In the genomic region with DNA sequence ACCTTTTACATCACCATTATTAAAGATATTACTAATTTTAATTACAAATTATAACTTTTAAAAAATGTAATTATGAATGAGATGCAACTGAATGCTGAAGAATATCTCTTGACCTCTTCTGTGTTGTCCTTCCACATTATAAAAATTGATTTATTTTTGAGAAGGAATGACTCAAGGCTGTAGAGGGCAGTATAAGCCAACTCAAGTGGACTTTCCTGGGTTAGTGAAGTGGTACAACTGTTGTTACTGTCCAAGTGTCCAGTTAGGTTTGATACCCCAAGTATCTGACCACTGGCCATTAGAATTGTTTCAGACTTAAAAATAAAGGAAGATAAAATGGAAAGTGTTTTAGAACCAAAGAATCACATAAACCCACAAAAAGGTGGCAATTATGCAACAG, we compare ENCODE assay signal across 9 cellular contexts. TPM values are rescaled to one million over a fixed set of nuclear protein-coding genes. Genes with fewer than 3 reads are reported as not detected.
DNase-seq lines count a peak whose midpoint lies in the region; ATAC-seq and TF ChIP-seq lines count a peak whose summit lies in the region.
"Had no signal": no experiment of that assay in that cellular context is flagged by ENCODE, and none has a peak within 500 bp of the region (broad histone marks: within the 10 kb centered on the region; RNA-seq: fewer than 3 reads in every experiment).

No MANE protein-coding gene starts in this region.

- no peak overlapping the region for H3K27ac Mint-ChIP-seq in activated naive CD8-positive, alpha-beta T cell treated with anti-CD3 and anti-CD28 coated beads for 36 hours
- H3K27ac Mint-ChIP-seq: activated B cell treated with CpG ODN at 0.5 μM for 24 hours had no signal

- no peaks in the 10 kb centered on the region for H3F3A ChIP-seq in GM23248 (ENCODE audit: insufficient read depth)

- in situ Hi-C loops in GM23248 (cut with MboI): no loop called here

- TF ChIP-seq CTCF in lower lobe of right lung (IDR thresholded peaks at IDR 0.05): peak; percentile 57

- peak; percentile 67 to 77 for ATAC-seq in lower lobe of right lung
- no peak for ATAC-seq in stimulated activated naive CD8-positive, alpha-beta T cell treated with anti-CD3 and anti-CD28 coated beads, Interleukin-15, Interleukin-2, amounts not matched to agents 100 U/mL and 50 U/mL, for 24 hours

- DNase-seq in EL (peak; percentile 44), GM23248 (peak; percentile 66), NCI-H1105 (lab: John Stamatoyannopoulos, UW) (peak; percentile 18), cerebellar cortex (ENCODE audit: low spot score) (peak; percentile 33), lower lobe of right lung (no peak), epidermal melanocyte (ENCODE audit: insufficient read length, low spot score) (no peak)
- DNase-seq in stimulated activated naive CD8-positive, alpha-beta T cell treated with anti-CD3 and anti-CD28 coated beads, Interleukin-15, Interleukin-2, amounts not matched to agents 100 U/mL and 50 U/mL, for 24 hours: no peak
- no peak for DNase-seq in activated naive CD8-positive, alpha-beta T cell treated with anti-CD3 and anti-CD28 coated beads for 36 hours
- DNase-seq: activated B cell treated with CpG ODN at 0.5 μM for 24 hours had no signal

- intact Hi-C loops in lower lobe of right lung (cut with DNase I): no loop called here

- H3K27ac ChIP-seq in GM23248 (no peak overlapping the region), lower lobe of right lung (no peak overlapping the region)

- H3K27me3 ChIP-seq in GM23248 (replicated peaks; ENCODE audit: insufficient read depth): no peaks in the 10 kb centered on the region
- H3K27me3 ChIP-seq in lower lobe of right lung (ENCODE audit: low read depth): no peaks in the 10 kb centered on the region

- H2AFZ ChIP-seq in GM23248: no peak overlapping the region

- no peaks in the 10 kb centered on the region for H3K36me3 ChIP-seq in GM23248 (ENCODE audit: low read depth)
- no peaks in the 10 kb centered on the region for H3K36me3 ChIP-seq in lower lobe of right lung

- no peaks in the 10 kb centered on the region for H3K9me2 ChIP-seq in GM23248 (ENCODE audit: insufficient read depth)

- H3K4me3 Mint-ChIP-seq in activated naive CD8-positive, alpha-beta T cell treated with anti-CD3 and anti-CD28 coated beads for 36 hours: no peak overlapping the region
- H3K4me3 Mint-ChIP-seq: activated B cell treated with CpG ODN at 0.5 μM for 24 hours had no signal

- H3K4me1 ChIP-seq in GM23248 (ENCODE audit: insufficient read depth) (no peaks in the 10 kb centered on the region), lower lobe of right lung (no peaks in the 10 kb centered on the region)

- peaks cover 27% of the 10 kb centered on the region for H3K4me1 Mint-ChIP-seq in activated naive CD8-positive, alpha-beta T cell treated with anti-CD3 and anti-CD28 coated beads for 36 hours

- H3K4me2 ChIP-seq in GM23248 (ENCODE audit: unreplicated experiment): no peak overlapping the region

- no peaks in the 10 kb centered on the region for H3K9me3 Mint-ChIP-seq in activated naive CD8-positive, alpha-beta T cell treated with anti-CD3 and anti-CD28 coated beads for 36 hours
- H3K9me3 Mint-ChIP-seq: activated B cell treated with CpG ODN at 0.5 μM for 24 hours had no signal

- no peaks in the 10 kb centered on the region for H3K27me3 Mint-ChIP-seq in activated naive CD8-positive, alpha-beta T cell treated with anti-CD3 and anti-CD28 coated beads for 36 hours
- H3K27me3 Mint-ChIP-seq: activated B cell treated with CpG ODN at 0.5 μM for 24 hours had no signal

- H3K9me3 ChIP-seq in GM23248 (ENCODE audit: low read depth) (no peaks in the 10 kb centered on the region), lower lobe of right lung (no peaks in the 10 kb centered on the region)

- no peak overlapping the region for H3K9ac ChIP-seq in GM23248

- H3K79me2 ChIP-seq in GM23248 (ENCODE audit: insufficient read depth): no peaks in the 10 kb centered on the region; the same call in 1 of the 2 replicates

- 0 out of 2 replicates have a peak, but pooled peaks cover 3% of the 10 kb centered on the region for H4K20me1 ChIP-seq in GM23248 (ENCODE audit: insufficient read depth)

- H3K4me3 ChIP-seq in GM23248 (no peak overlapping the region), lower lobe of right lung (no peak overlapping the region)

- H3K36me3 Mint-ChIP-seq in activated naive CD8-positive, alpha-beta T cell treated with anti-CD3 and anti-CD28 coated beads for 36 hours: peaks cover 5% of the 10 kb centered on the region

RNA-seq across cellular contexts. Expression of a gene that starts 51.9 kb away (rescaled TPM):
- 48.8 and 52.4 TPM in 2 replicates for total RNA-seq in GM23248 (2014; rRNA removed; shearing (Covaris generic))
- polyA plus RNA-seq in GM23248 (2016; fragmentation: Nextera tagmentation; extraction: Ambion mirVana): 60.8 and 65.5 TPM in 2 replicates
- total RNA-seq in lower lobe of right lung: 58.3 TPM
- 10 to 100 TPM; 41.8 to 42.4 TPM for total RNA-seq in activated naive CD8-positive, alpha-beta T cell treated with anti-CD3 and anti-CD28 coated beads for 36 hours

Comparison
In these comparisons a context has a peak if more than half of its experiments do, and no peak if none do; other contexts are left out.
1. DNase-seq: peak in EL (single experiment), GM23248 (single experiment), NCI-H1105 (single experiment) and cerebellar cortex (single experiment); none in lower lobe of right lung (single experiment), epidermal melanocyte (single experiment), stimulated activated naive CD8-positive, alpha-beta T cell treated with anti-CD3 and anti-CD28 coated beads, Interleukin-15, Interleukin-2, amounts not matched to agents 100 U/mL and 50 U/mL, for 24 hours (single experiment) and activated naive CD8-positive, alpha-beta T cell treated with anti-CD3 and anti-CD28 coated beads for 36 hours (single experiment).